ENCODE assay signal across 1 cellular context in genomic region chr12:110046451-110047187, GRCh38.
TF ChIP-seq lines count a peak whose summit lies in the region.

No MANE protein-coding gene starts in this region.

TF ChIP-seq in A549, 52 proteins besides CTCF, POLR2A, EP300 and RAD21 (continued from another document):
- TF ChIP-seq MAX (IDR thresholded peaks at IDR 0.05) (no peak), POLR2AphosphoS2 (conservative IDR thresholded peaks at IDR 0.05; ENCODE audit: low read length) (no peak), TFCP2L1 (CRISPR knock-in tag; IDR thresholded peaks at IDR 0.05) (no peak), KDM1A (IDR thresholded peaks at IDR 0.05; ENCODE audit: low read depth) (no peak), ZNF302 (CRISPR knock-in tag; IDR thresholded peaks at IDR 0.05) (no peak), CHD2 (IDR thresholded peaks at IDR 0.05; ENCODE audit: low read length, partially characterized antibody) (no peak)
